18 cellular contexts compared by ENCODE assay signal in the genomic region with DNA sequence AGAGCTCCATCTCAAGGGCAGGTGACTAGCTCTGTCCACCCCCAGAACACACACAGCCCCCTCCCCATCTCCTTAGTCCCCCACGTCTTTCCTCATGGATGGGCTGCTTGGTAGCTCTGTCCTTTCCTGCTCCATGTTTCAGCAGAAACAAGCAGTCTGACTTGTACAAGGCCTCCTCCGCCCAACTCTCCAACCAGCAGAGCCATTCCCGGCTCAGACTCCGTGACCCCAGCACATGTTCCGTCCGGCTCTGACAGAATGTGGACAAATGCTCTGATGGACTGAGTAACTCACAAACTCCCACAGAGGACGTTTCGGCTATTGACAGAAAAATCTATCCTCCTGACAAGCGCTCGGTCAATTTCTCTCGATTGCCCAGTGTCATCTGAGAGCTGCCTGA. TPM values are rescaled to one million over a fixed set of nuclear protein-coding genes. Genes with fewer than 3 reads are reported as not detected.
DNase-seq lines count a peak whose midpoint lies in the region; ATAC-seq and TF ChIP-seq lines count a peak whose summit lies in the region.
"Had no signal": no experiment of that assay in that cellular context is flagged by ENCODE, and none has a peak within 500 bp of the region (broad histone marks: within the 10 kb centered on the region; RNA-seq: fewer than 3 reads in every experiment).

No MANE protein-coding gene starts in this region.

- CTCF ChIA-PET in Caco-2 (lab: Charles Lee), result interaction anchor here (1.2 kb wide), 1 partner anchor 139 kb away, joined by 3 read pairs; no protein-coding TSS in a partner anchor

- intact Hi-C loops in Caco-2 (cut with micrococcal nuclease; ENCODE audit: unreplicated experiment), result no loop called here
- intact Hi-C loops in activated CD4-positive, alpha-beta T cell treated with anti-CD3 and anti-CD28 coated beads, Interleukin-2, amount 10 ng/mL, durations not matched to agents 24 days and 14 days (cut with micrococcal nuclease), result no loop called here

- WGBS in endodermal cell (ENCODE audit: insufficient coverage in 1 of 2, insufficient read length in 1 of 2), 2 experiments, result 91 to 94% methylated on average over 10 to 11 of the region's 11 CpGs

- H3K4me3 Mint-ChIP-seq in Caco-2 (ENCODE audit: unreplicated experiment) (no peak overlapping the region), endodermal cell (no peak overlapping the region), neural progenitor cell (no peak overlapping the region)
- H3K4me3 Mint-ChIP-seq in activated CD4-positive, alpha-beta T cell treated with anti-CD3 and anti-CD28 coated beads, Interleukin-2, amount 10 ng/mL, durations not matched to agents 24 days and 14 days, result no peak overlapping the region

- H3K4me3 ChIP-seq in Caco-2 (ENCODE audit: low read depth, low read length), result no peak overlapping the region
- no peak overlapping the region for H3K4me3 ChIP-seq in Karpas-422 (ENCODE audit: low read length)
- no peak overlapping the region for H3K4me3 ChIP-seq in endodermal cell (ENCODE audit: low read length)
- H3K4me3 ChIP-seq in neural progenitor cell, result no peak overlapping the region
- H3K4me3 ChIP-seq: A549, HAP-1 had no signal

- H3K9me3 Mint-ChIP-seq in Caco-2 (ENCODE audit: unreplicated experiment) (no peaks in the 10 kb centered on the region), endodermal cell (no peaks in the 10 kb centered on the region), neural progenitor cell (no peaks in the 10 kb centered on the region)
- H3K9me3 Mint-ChIP-seq in activated CD4-positive, alpha-beta T cell treated with anti-CD3 and anti-CD28 coated beads, Interleukin-2, amount 10 ng/mL, durations not matched to agents 24 days and 14 days, result no peaks in the 10 kb centered on the region

- H3K4me1 Mint-ChIP-seq in Caco-2 (ENCODE audit: low read depth, unreplicated experiment) (peaks cover 42% of the 10 kb centered on the region), endodermal cell (peaks cover 56% of the 10 kb centered on the region), neural progenitor cell (peaks cover 20% of the 10 kb centered on the region)
- H3K4me1 Mint-ChIP-seq in activated CD4-positive, alpha-beta T cell treated with anti-CD3 and anti-CD28 coated beads, Interleukin-2, amount 10 ng/mL, durations not matched to agents 24 days and 14 days, result peaks cover 5% of the 10 kb centered on the region

- peak overlapping the region; percentile 46 for H3K27ac ChIP-seq in Karpas-422 (ENCODE audit: low read length)
- no peak overlapping the region for H3K27ac ChIP-seq in endodermal cell (ENCODE audit: low read depth, low read length)
- no peak overlapping the region for H3K27ac ChIP-seq in neural progenitor cell
- H3K27ac ChIP-seq: C4-2B, KMS-11 had no signal

- no peak overlapping the region for H2AFZ ChIP-seq in Karpas-422 (ENCODE audit: low read length)
- H2AFZ ChIP-seq in neural progenitor cell (replicated peaks), result no peak overlapping the region

- ATAC-seq in HG02884 (IDR thresholded peaks at IDR 0.05; ENCODE audit: unreplicated experiment), result no peak
- ATAC-seq: A549, PC-3 had no signal

- no peaks in the 10 kb centered on the region for H3K9me3 ChIP-seq in Caco-2
- H3K9me3 ChIP-seq in Karpas-422 (ENCODE audit: low read length), result no peaks in the 10 kb centered on the region
- H3K9me3 ChIP-seq in endodermal cell (ENCODE audit: control insufficient read depth, low read length), result no peaks in the 10 kb centered on the region
- no peaks in the 10 kb centered on the region for H3K9me3 ChIP-seq in neural progenitor cell (ENCODE audit: low read depth)
- H3K9me3 ChIP-seq: A549, HAP-1 had no signal

- H3K27me3 ChIP-seq in Caco-2 (replicated peaks; ENCODE audit: control insufficient read depth, insufficient read depth, low read length), result no peaks in the 10 kb centered on the region
- H3K27me3 ChIP-seq in Karpas-422 (ENCODE audit: low read length), result no peaks in the 10 kb centered on the region
- no peaks in the 10 kb centered on the region for H3K27me3 ChIP-seq in endodermal cell (ENCODE audit: control insufficient read depth, insufficient read depth, low read length, poor library complexity, severe bottlenecking)
- no peaks in the 10 kb centered on the region for H3K27me3 ChIP-seq in neural progenitor cell

- TF ChIP-seq CTCF in Caco-2 (IDR thresholded peaks at IDR 0.05; ENCODE audit: insufficient read depth in 1 of 2, low read depth in 1 of 2, low read length in 1 of 2, severe bottlenecking in 1 of 2, unreplicated experiment in 1 of 2) (no peak), endodermal cell (conservative IDR thresholded peaks at IDR 0.05) (no peak), neural progenitor cell (IDR thresholded peaks at IDR 0.05) (no peak)

- H3K9me2 ChIP-seq in Karpas-422 (replicated peaks; ENCODE audit: insufficient read depth, low read length), result no peaks in the 10 kb centered on the region

- DNase-seq in Caco-2 (no peak), Karpas-422 (no peak), endodermal cell (peak; percentile 44), neural progenitor cell (ENCODE audit: low spot score) (no peak), amygdala (lab: John Stamatoyannopoulos, UW) (no peak)
- no peak for DNase-seq in activated CD4-positive, alpha-beta T cell treated with anti-CD3 and anti-CD28 coated beads, Interleukin-2, amount 10 ng/mL, durations not matched to agents 24 days and 14 days
- DNase-seq: EL, NCI-H1048, NCI-H146, NCI-H2081 treated with DMSO at 0.1 percent for 48 hours, NCI-H510A treated with DMSO at 0.1 percent for 48 hours, NCI-H82, PC-3 had no signal

- no peaks in the 10 kb centered on the region for H3K36me3 ChIP-seq in Caco-2 (ENCODE audit: control insufficient read depth, insufficient read depth, low read length)
- peaks cover 13% of the 10 kb centered on the region; the same call in 1 of the 2 replicates for H3K36me3 ChIP-seq in Karpas-422 (ENCODE audit: insufficient read depth, low read length)
- H3K36me3 ChIP-seq in endodermal cell (ENCODE audit: control insufficient read depth, insufficient read depth, low read length), result peaks cover 42% of the 10 kb centered on the region
- no peaks in the 10 kb centered on the region for H3K36me3 ChIP-seq in neural progenitor cell
- H3K36me3 ChIP-seq: HAP-1 had no signal

- H3K4me2 ChIP-seq in Karpas-422 (ENCODE audit: low read depth, low read length, poor library complexity, severe bottlenecking), result no peak overlapping the region
- no peak overlapping the region for H3K4me2 ChIP-seq in neural progenitor cell
- H3K4me2 ChIP-seq: A549, KMS-11 had no signal

- no peak overlapping the region for H3K9ac ChIP-seq in Karpas-422 (ENCODE audit: low read length)
- H3K9ac ChIP-seq in endodermal cell (ENCODE audit: extremely low read depth, low read length, poor library complexity, severe bottlenecking), result no peak overlapping the region
- no peak overlapping the region for H3K9ac ChIP-seq in neural progenitor cell
- H3K9ac ChIP-seq: KMS-11 had no signal

- peaks cover 18% of the 10 kb centered on the region for H3F3A ChIP-seq in neural progenitor cell (ENCODE audit: low read depth)

- peaks cover 94% of the 10 kb centered on the region for H3K79me2 ChIP-seq in Karpas-422 (ENCODE audit: low read length)
- no peaks in the 10 kb centered on the region for H3K79me2 ChIP-seq in neural progenitor cell (ENCODE audit: low read depth)

- H4K20me1 ChIP-seq in Karpas-422 (ENCODE audit: insufficient read depth, low read depth, low read length) (peaks cover 10% of the 10 kb centered on the region; the same call in 1 of the 2 replicates), neural progenitor cell (ENCODE audit: low read depth) (no peaks in the 10 kb centered on the region)

- H3K36me3 Mint-ChIP-seq in Caco-2 (ENCODE audit: insufficient read depth, unreplicated experiment) (peaks cover 29% of the 10 kb centered on the region), endodermal cell (ENCODE audit: low read depth) (peaks cover 32% of the 10 kb centered on the region), neural progenitor cell (peaks cover 1% of the 10 kb centered on the region)
- H3K36me3 Mint-ChIP-seq in activated CD4-positive, alpha-beta T cell treated with anti-CD3 and anti-CD28 coated beads, Interleukin-2, amount 10 ng/mL, durations not matched to agents 24 days and 14 days (ENCODE audit: low read depth), result no peaks in the 10 kb centered on the region

- peaks cover 57% of the 10 kb centered on the region for H3K4me1 ChIP-seq in Caco-2
- peaks cover 81% of the 10 kb centered on the region for H3K4me1 ChIP-seq in Karpas-422 (ENCODE audit: low read length)
- H3K4me1 ChIP-seq in endodermal cell (ENCODE audit: control insufficient read depth, insufficient read depth, low read length), result peaks cover 8% of the 10 kb centered on the region
- H3K4me1 ChIP-seq in neural progenitor cell, result peaks cover 10% of the 10 kb centered on the region

- H3K27ac Mint-ChIP-seq in Caco-2 (ENCODE audit: unreplicated experiment) (peak overlapping the region; percentile 57), endodermal cell (peak overlapping the region; percentile 37), neural progenitor cell (peak overlapping the region; percentile 9)
- no peak overlapping the region for H3K27ac Mint-ChIP-seq in activated CD4-positive, alpha-beta T cell treated with anti-CD3 and anti-CD28 coated beads, Interleukin-2, amount 10 ng/mL, durations not matched to agents 24 days and 14 days

- POLR2A ChIA-PET in Caco-2 (lab: Charles Lee), result interaction anchor here (0.9 kb wide), 1 partner anchor 9 kb away, joined by 4 read pairs; no protein-coding TSS in a partner anchor

- no TSS peak for BruUV-seq in Caco-2 (replicated peaks; lab: Mats Ljungman, UMichigan)

- H3K27me3 Mint-ChIP-seq in Caco-2 (ENCODE audit: insufficient read depth, unreplicated experiment), result no peaks in the 10 kb centered on the region
- H3K27me3 Mint-ChIP-seq in endodermal cell (ENCODE audit: insufficient read depth), result no peaks in the 10 kb centered on the region
- H3K27me3 Mint-ChIP-seq in neural progenitor cell (ENCODE audit: insufficient read depth, low read depth), result peaks cover 2% of the 10 kb centered on the region
- peaks cover 4% of the 10 kb centered on the region for H3K27me3 Mint-ChIP-seq in activated CD4-positive, alpha-beta T cell treated with anti-CD3 and anti-CD28 coated beads, Interleukin-2, amount 10 ng/mL, durations not matched to agents 24 days and 14 days

RNA-seq across cellular contexts. Expression of a gene that starts 16.9 kb away (rescaled TPM):
- total RNA-seq in Caco-2 (2022), result 18.3 and 18.4 TPM in 2 replicates
- 27.1 and 42.8 TPM in 2 replicates for total RNA-seq in Karpas-422 (2014; rRNA removed; shearing (Covaris generic); ENCODE audit: low replicate concordance)
- total RNA-seq in endodermal cell, result 10 to 100 TPM; 28.1 to 38.1 TPM
- 10.8 TPM for polyA plus RNA-seq in endodermal cell (2013, experiment 1 of 2)
- polyA plus RNA-seq in endodermal cell (2013, experiment 2 of 2), result 12.5 TPM
- 1.1 and 4.1 TPM in 2 replicates for total RNA-seq in neural progenitor cell (ENCODE audit: low replicate concordance)
- total RNA-seq in activated CD4-positive, alpha-beta T cell treated with anti-CD3 and anti-CD28 coated beads, Interleukin-2, amount 10 ng/mL, durations not matched to agents 24 days and 14 days, result 1.6 and 2.1 TPM in 2 replicates
